ENCODE assay signal across 8 cellular contexts in the genomic region with DNA sequence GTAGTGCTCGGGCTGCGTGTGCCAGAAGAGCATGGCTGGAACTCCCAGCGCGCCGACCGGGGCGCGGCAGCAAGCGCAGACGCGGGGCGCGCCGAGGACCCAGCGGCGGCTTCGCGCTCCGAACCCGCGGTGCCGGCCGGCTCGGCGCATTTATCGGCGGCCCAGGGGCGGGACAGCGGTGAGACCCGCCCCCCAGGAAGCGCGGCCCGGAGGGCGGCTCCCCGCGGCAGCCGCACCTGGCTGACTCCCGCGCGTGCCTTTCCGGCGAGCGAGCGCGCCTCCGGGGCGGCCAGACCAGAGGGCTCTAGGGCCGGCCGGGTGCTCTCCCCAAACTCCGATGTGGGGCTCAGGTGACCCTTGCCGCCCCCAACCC. TPM values are rescaled to one million over a fixed set of nuclear protein-coding genes. Genes with fewer than 3 reads are reported as not detected.
DNase-seq lines count a peak whose midpoint lies in the region; ATAC-seq and TF ChIP-seq lines count a peak whose summit lies in the region.

A gene with protein sequence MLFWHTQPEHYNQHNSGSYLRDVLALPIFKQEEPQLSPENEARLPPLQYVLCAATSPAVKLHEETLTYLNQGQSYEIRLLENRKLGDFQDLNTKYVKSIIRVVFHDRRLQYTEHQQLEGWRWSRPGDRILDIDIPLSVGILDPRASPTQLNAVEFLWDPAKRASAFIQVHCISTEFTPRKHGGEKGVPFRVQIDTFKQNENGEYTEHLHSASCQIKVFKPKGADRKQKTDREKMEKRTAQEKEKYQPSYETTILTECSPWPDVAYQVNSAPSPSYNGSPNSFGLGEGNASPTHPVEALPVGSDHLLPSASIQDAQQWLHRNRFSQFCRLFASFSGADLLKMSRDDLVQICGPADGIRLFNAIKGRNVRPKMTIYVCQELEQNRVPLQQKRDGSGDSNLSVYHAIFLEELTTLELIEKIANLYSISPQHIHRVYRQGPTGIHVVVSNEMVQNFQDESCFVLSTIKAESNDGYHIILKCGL (minus strand): TSS at position 126 of the 373 bp plus-strand sequence. CDS start 93 bp downstream, at position 33.

- H3K4me1 Mint-ChIP-seq in naive B cell: peaks cover 11 to 17% (median 15%) of the 10 kb centered on the region in 3 donors

- peak within 1 kb of the TSS; percentile 28; the same call in 1 of the 2 replicates for H3K9ac ChIP-seq in OCI-LY1 (ENCODE audit: low read length)
- H3K9ac ChIP-seq in duodenal mucosa (ENCODE audit: low read depth in 1 of 2, low read length in 2 of 2): peak within 1 kb of the TSS in 1 of 2 donors; percentile 6

- H3K4me2 ChIP-seq in OCI-LY1 (ENCODE audit: low read length): peak within 1 kb of the TSS; percentile 70

- H3K9me2 ChIP-seq in OCI-LY1 (ENCODE audit: low read depth, low read length): no peaks in the 10 kb centered on the region

- H3K79me2 ChIP-seq in OCI-LY1 (ENCODE audit: insufficient read depth, low read length): no peaks in the 10 kb centered on the region

- H3K27me3 Mint-ChIP-seq in naive B cell: peaks cover 26 to 56% (median 54%) of the 10 kb centered on the region in 3 donors

- no peaks in the 10 kb centered on the region for H3F3A ChIP-seq in OCI-LY1 (ENCODE audit: insufficient read depth, low read length)

- ATAC-seq in GM21723 (IDR thresholded peaks at IDR 0.05; ENCODE audit: unreplicated experiment) (peak; percentile 77), naive B cell (ENCODE audit: low read depth in 2 of 2) (peak; percentile 58 to 72), GM18511 (IDR thresholded peaks at IDR 0.05; ENCODE audit: unreplicated experiment) (no peak), GM21825 (IDR thresholded peaks at IDR 0.05; ENCODE audit: unreplicated experiment) (no peak)

- H3K4me1 ChIP-seq in OCI-LY1 (ENCODE audit: insufficient read depth, low read length, severe bottlenecking) (peaks cover 10% of the 10 kb centered on the region), duodenal mucosa (ENCODE audit: control insufficient read depth in 1 of 2, insufficient read depth in 2 of 2, low read length in 2 of 2) (peaks cover 0 to 4% of the 10 kb centered on the region in 2 donors)

- no peaks in the 10 kb centered on the region for H3K9me3 ChIP-seq in OCI-LY1 (ENCODE audit: low read length)
- no peaks in the 10 kb centered on the region for H3K9me3 ChIP-seq in duodenal mucosa (ENCODE audit: control insufficient read depth in 1 of 2, low read length in 2 of 2)

- DNase-seq in COR-L47 (lab: John Stamatoyannopoulos, UW) (peak; percentile 61), naive B cell (no peak), HuH-7.5 (ENCODE audit: low spot score) (no peak)

- H3K27ac ChIP-seq in OCI-LY1 (ENCODE audit: low read depth, low read length, poor library complexity, severe bottlenecking): no peak within 1 kb of the TSS
- H3K27ac ChIP-seq in duodenal mucosa (ENCODE audit: low read depth, low read length): peak within 1 kb of the TSS; percentile 6

- H3K36me3 ChIP-seq in OCI-LY1 (ENCODE audit: insufficient read depth, low read length) (no peaks in the 10 kb centered on the region), duodenal mucosa (ENCODE audit: control insufficient read depth in 1 of 2, insufficient read depth in 2 of 2, low read length in 2 of 2) (no peaks in the 10 kb centered on the region)

- peak within 1 kb of the TSS; percentile 39 to 88 (median 77) for H3K4me3 Mint-ChIP-seq in naive B cell

- H2AFZ ChIP-seq in OCI-LY1 (ENCODE audit: low read length): no peak within 1 kb of the TSS

- peak within 1 kb of the TSS; percentile 57 for H3K4me3 ChIP-seq in OCI-LY1 (ENCODE audit: low read depth, low read length, poor library complexity, severe bottlenecking)
- H3K4me3 ChIP-seq in duodenal mucosa (ENCODE audit: low read depth in 1 of 2, low read length in 2 of 2): peak within 1 kb of the TSS; percentile 29 to 54

- no peaks in the 10 kb centered on the region for H4K20me1 ChIP-seq in OCI-LY1 (ENCODE audit: insufficient read depth, low read length)

- H3K9me3 Mint-ChIP-seq in naive B cell: peaks cover 0 to 4% (median 2%) of the 10 kb centered on the region in 7 donors

- no peaks in the 10 kb centered on the region for H3K27me3 ChIP-seq in OCI-LY1 (ENCODE audit: insufficient read depth, low read length)
- H3K27me3 ChIP-seq in duodenal mucosa (ENCODE audit: control insufficient read depth in 1 of 2, insufficient read depth in 2 of 2, low read length in 2 of 2): peaks cover 13 to 31% of the 10 kb centered on the region in 2 donors

- no peaks in the 10 kb centered on the region for H3K36me3 Mint-ChIP-seq in naive B cell

- H3K27ac Mint-ChIP-seq in naive B cell: peak within 1 kb of the TSS in 2 of 6 donors; percentile 52 to 89

- TF ChIP-seq CTCF in OCI-LY1 (IDR thresholded peaks at IDR 0.05; ENCODE audit: low read length): no peak

RNA-seq across cellular contexts. Expression of the gene that starts here (rescaled TPM):
- polyA plus RNA-seq in naive B cell (ENCODE audit: low read depth in 6 of 6): not detected

Comparison
In these comparisons a context has a peak if more than half of its experiments do, and no peak if none do; other contexts are left out.
1. Peak in ATAC-seq in naive B cell; RNA of the gene not detected or under 1 TPM.